Comparison of ENCODE assay signal across 19 cellular contexts in genomic region chr4:61064636-61065035, GRCh38.
"Had no signal": no experiment of that assay in that cellular context is flagged by ENCODE, and none has a peak within 500 bp of the region (broad histone marks: within the 10 kb centered on the region; RNA-seq: fewer than 3 reads in every experiment).

No MANE protein-coding gene starts in this region.

- H2AFZ ChIP-seq: hepatocyte, neural progenitor cell had no signal

- H3K27me3 Mint-ChIP-seq: activated B cell treated with CpG ODN at 0.5 μM for 24 hours; activated CD8-positive, alpha-beta T cell treated with anti-CD3 and anti-CD28 coated beads for 36 hours; activated naive CD8-positive, alpha-beta T cell treated with anti-CD3 and anti-CD28 coated beads, Interleukin-2, amount 10 ng/mL, durations not matched to agents 7 days and 5 days; activated T-helper 17 cell treated with anti-CD3 and anti-CD28 coated beads, Interleukin-2, amount 50 U/mL, for 72 hours; naive thymus-derived CD4-positive, alpha-beta T cell; stimulated activated naive CD8-positive, alpha-beta T cell treated with anti-CD3 and anti-CD28 coated beads, Interleukin-15, Interleukin-2, amounts not matched to agents 100 ng/mL and 50 ng/mL, for 24 hours had no signal

- H3K27ac Mint-ChIP-seq: activated B cell treated with CpG ODN at 0.5 μM for 24 hours; activated CD8-positive, alpha-beta T cell treated with anti-CD3 and anti-CD28 coated beads for 36 hours; activated naive CD8-positive, alpha-beta T cell treated with anti-CD3 and anti-CD28 coated beads, Interleukin-2, amount 10 ng/mL, durations not matched to agents 7 days and 5 days; activated T-helper 17 cell treated with anti-CD3 and anti-CD28 coated beads, Interleukin-2, amount 50 U/mL, for 72 hours; naive thymus-derived CD4-positive, alpha-beta T cell; neural progenitor cell; stimulated activated naive CD8-positive, alpha-beta T cell treated with anti-CD3 and anti-CD28 coated beads, Interleukin-15, Interleukin-2, amounts not matched to agents 100 ng/mL and 50 ng/mL, for 24 hours; type B pancreatic cell had no signal

- H3K4me2 ChIP-seq: hepatocyte, neural progenitor cell had no signal

- H3K9me3 Mint-ChIP-seq: activated CD8-positive, alpha-beta T cell treated with anti-CD3 and anti-CD28 coated beads for 36 hours; neural progenitor cell; type B pancreatic cell had no signal

- H3K4me3 ChIP-seq: body of pancreas, dorsolateral prefrontal cortex, hepatocyte, neural progenitor cell, prostate gland, right atrium auricular region, skin epidermis had no signal

- H3K79me2 ChIP-seq: hepatocyte had no signal

- H3K4me1 ChIP-seq: body of pancreas, neural progenitor cell, prostate gland, right atrium auricular region had no signal

- ATAC-seq: activated CD8-positive, alpha-beta T cell treated with anti-CD3 and anti-CD28 coated beads for 36 hours; activated T-helper 17 cell treated with anti-CD3 and anti-CD28 coated beads, Interleukin-2, amount 50 U/mL, for 72 hours; body of pancreas; left cardiac atrium; naive thymus-derived CD4-positive, alpha-beta T cell had no signal

- H3K36me3 ChIP-seq: neural progenitor cell, prostate gland, right atrium auricular region had no signal

- H3K9me3 ChIP-seq: body of pancreas, prostate gland, right atrium auricular region had no signal

- H3K27me3 ChIP-seq: body of pancreas, dorsolateral prefrontal cortex, hepatocyte, neural progenitor cell, right atrium auricular region had no signal

- H3K4me1 Mint-ChIP-seq: activated B cell treated with CpG ODN at 0.5 μM for 24 hours; activated naive CD8-positive, alpha-beta T cell treated with anti-CD3 and anti-CD28 coated beads, Interleukin-2, amount 10 ng/mL, durations not matched to agents 7 days and 5 days; activated T-helper 17 cell treated with anti-CD3 and anti-CD28 coated beads, Interleukin-2, amount 50 U/mL, for 72 hours; naive thymus-derived CD4-positive, alpha-beta T cell had no signal

- DNase-seq: activated B cell treated with CpG ODN at 0.5 μM for 24 hours; activated CD4-positive, alpha-beta T cell treated with anti-CD3 and anti-CD28 coated beads for 48 hours; activated CD8-positive, alpha-beta T cell treated with anti-CD3 and anti-CD28 coated beads for 36 hours; activated naive CD4-positive, alpha-beta T cell; activated naive CD8-positive, alpha-beta T cell treated with anti-CD3 and anti-CD28 coated beads, Interleukin-2, amount 10 ng/mL, durations not matched to agents 7 days and 5 days; activated T-cell treated with anti-CD3 and anti-CD28 coated beads, Interleukin-2, amount 50 U/mL, for 1 hour; body of pancreas; left cardiac atrium; mesenchymal stem cell; naive thymus-derived CD4-positive, alpha-beta T cell had no signal

- H3K4me3 Mint-ChIP-seq: activated B cell treated with CpG ODN at 0.5 μM for 24 hours; activated CD8-positive, alpha-beta T cell treated with anti-CD3 and anti-CD28 coated beads for 36 hours; activated naive CD8-positive, alpha-beta T cell treated with anti-CD3 and anti-CD28 coated beads, Interleukin-2, amount 10 ng/mL, durations not matched to agents 7 days and 5 days; activated T-helper 17 cell treated with anti-CD3 and anti-CD28 coated beads, Interleukin-2, amount 50 U/mL, for 72 hours; naive thymus-derived CD4-positive, alpha-beta T cell; neural progenitor cell; stimulated activated naive CD8-positive, alpha-beta T cell treated with anti-CD3 and anti-CD28 coated beads, Interleukin-15, Interleukin-2, amounts not matched to agents 100 ng/mL and 50 ng/mL, for 24 hours; type B pancreatic cell had no signal

- H3K36me3 Mint-ChIP-seq: activated naive CD8-positive, alpha-beta T cell treated with anti-CD3 and anti-CD28 coated beads, Interleukin-2, amount 10 ng/mL, durations not matched to agents 7 days and 5 days; naive thymus-derived CD4-positive, alpha-beta T cell; neural progenitor cell; type B pancreatic cell had no signal

- H3K27ac ChIP-seq: body of pancreas, hepatocyte, neural progenitor cell, prostate gland, right atrium auricular region, skin epidermis had no signal
